33 cellular contexts compared by ENCODE assay signal in the genomic region with DNA sequence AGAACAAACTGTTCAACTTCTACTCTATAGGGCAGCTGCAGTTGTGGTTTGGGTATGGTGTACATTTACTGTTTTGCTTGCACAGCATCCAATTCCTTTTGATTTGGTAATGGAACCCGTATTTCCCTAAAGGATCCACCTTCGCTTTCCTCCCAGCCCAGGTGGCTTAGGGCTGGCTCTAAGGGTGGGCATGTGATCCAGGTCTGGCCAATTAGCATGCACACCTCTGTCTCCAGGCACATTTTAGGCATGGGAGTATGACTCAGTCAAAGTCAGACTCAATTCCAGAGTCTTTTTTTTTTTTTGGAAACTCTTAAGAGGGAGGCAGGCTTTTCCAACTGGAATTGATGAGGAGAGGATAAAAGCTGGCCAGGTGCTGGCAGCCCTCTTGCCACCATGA. TPM values are rescaled to one million over a fixed set of nuclear protein-coding genes. Genes with fewer than 3 reads are reported as not detected.
A peak's percentile ranks its signal among the peaks of the same experiment; 100 is the strongest.
DNase-seq lines count a peak whose midpoint lies in the region; ATAC-seq and TF ChIP-seq lines count a peak whose summit lies in the region.
"Had no signal": no experiment of that assay in that cellular context is flagged by ENCODE, and none has a peak within 500 bp of the region (broad histone marks: within the 10 kb centered on the region; RNA-seq: fewer than 3 reads in every experiment).

No MANE protein-coding gene starts in this region.

- H3K4me3 ChIP-seq in mammary epithelial cell (replicated peaks in 1 of 3; ENCODE audit: insufficient read depth in 1 of 3, low read depth in 2 of 3, low read length in 3 of 3) (no peak overlapping the region), mucosa of descending colon (no peak overlapping the region), Caco-2 (ENCODE audit: low read depth, low read length) (no peak overlapping the region)
- H3K4me3 ChIP-seq: cardiac muscle cell, hepatocyte, lung, ovary, skin epidermis had no signal

- in situ Hi-C loops in mammary epithelial cell (cut with MboI; ENCODE audit: low sequenced_read_pairs in 2 of 2), result no loop called here

- DNase-seq in ELR (ENCODE audit: low read depth), result peak; percentile 16
- peak; percentile 24 for DNase-seq in mammary epithelial cell
- DNase-seq in mucosa of descending colon, result no peak
- no peak for DNase-seq in activated gamma-delta T cell treated with Interleukin-2 at 50 U/mL for 16 hours
- no peak for DNase-seq in activated T-helper 2 cell treated with anti-CD3 and anti-CD28 coated beads, Interferon-gamma antibody, Interleukin-2, Interleukin-4, amounts not matched to agents 10 μg/mL and 5 μg/mL and 100 μg/mL, durations not matched to agents 14 hours and 24 hours and 36 hours (ENCODE audit: low spot score)
- DNase-seq in Caco-2, result no peak
- DNase-seq in T-cell, result no peak
- DNase-seq: activated CD4-positive, alpha-beta T cell treated with anti-CD3 and anti-CD28 coated beads, Interleukin-2, amount 10 ng/mL, durations not matched to agents 7 days and 5 days; activated effector memory CD4-positive, alpha-beta T cell treated with anti-CD3 and anti-CD28 coated beads, Interleukin-2, amount 50 U/mL, for 16 hours; activated naive CD8-positive, alpha-beta T cell treated with anti-CD3 and anti-CD28 coated beads for 36 hours; activated T-cell treated with anti-CD3 and anti-CD28 coated beads, Interleukin-2, amount 50 U/mL, for 1 hour; anterior cingulate cortex; C1 segment of cervical spinal cord; cortex of kidney; effector memory CD4-positive, alpha-beta T cell; erythroblast; GDM1; KBM-7; NCI-H1436; NCI-H2081; NCI-H446 treated with DMSO at 0.1 percent for 48 hours; NCI-H82; nephron progenitor cell; ovary; retina; RPMI8226 had no signal

- BruUV-seq in mammary epithelial cell (replicated peaks; lab: Mats Ljungman, UMichigan), result no TSS peak
- BruUV-seq in Caco-2 (replicated peaks; lab: Mats Ljungman, UMichigan), result no TSS peak

- H3K79me2 ChIP-seq in mammary epithelial cell (ENCODE audit: insufficient read depth, low read length), result no peaks in the 10 kb centered on the region
- H3K79me2 ChIP-seq: hepatocyte had no signal

- no peaks in the 10 kb centered on the region for H3K4me1 Mint-ChIP-seq in activated T-helper 2 cell treated with anti-CD3 and anti-CD28 coated beads, Interferon-gamma antibody, Interleukin-2, Interleukin-4, amounts not matched to agents 10 μg/mL and 5 μg/mL and 100 μg/mL, durations not matched to agents 14 hours and 24 hours and 36 hours (ENCODE audit: low read depth)
- H3K4me1 Mint-ChIP-seq in Caco-2 (ENCODE audit: low read depth, unreplicated experiment) (peaks cover 4% of the 10 kb centered on the region), T-cell (peaks cover 0 to 6% (median 0%) of the 10 kb centered on the region in 3 donors)
- H3K4me1 Mint-ChIP-seq: activated CD4-positive, alpha-beta T cell treated with anti-CD3 and anti-CD28 coated beads, Interleukin-2, amount 10 ng/mL, durations not matched to agents 7 days and 5 days; activated naive CD8-positive, alpha-beta T cell treated with anti-CD3 and anti-CD28 coated beads for 36 hours; stimulated activated memory B cell treated with anti-CD40 and anti-IgM and Interleukin-4, amounts not matched to agents 10 μg/mL and 1 μg/mL and 100 μg/mL, for 72 hours had no signal

- no peaks in the 10 kb centered on the region for H3K9me3 Mint-ChIP-seq in activated T-helper 2 cell treated with anti-CD3 and anti-CD28 coated beads, Interferon-gamma antibody, Interleukin-2, Interleukin-4, amounts not matched to agents 10 μg/mL and 5 μg/mL and 100 μg/mL, durations not matched to agents 14 hours and 24 hours and 36 hours
- H3K9me3 Mint-ChIP-seq in Caco-2 (ENCODE audit: unreplicated experiment), result no peaks in the 10 kb centered on the region
- H3K9me3 Mint-ChIP-seq in T-cell, result no peaks in the 10 kb centered on the region
- H3K9me3 Mint-ChIP-seq: activated CD4-positive, alpha-beta T cell treated with anti-CD3 and anti-CD28 coated beads, Interleukin-2, amount 10 ng/mL, durations not matched to agents 7 days and 5 days; activated naive CD8-positive, alpha-beta T cell treated with anti-CD3 and anti-CD28 coated beads for 36 hours had no signal

- no peak overlapping the region for H3K9ac ChIP-seq in mammary epithelial cell (ENCODE audit: insufficient read depth, low read length)

- no peak for TF ChIP-seq EP300 in Ishikawa (IDR thresholded peaks at IDR 0.05; ENCODE audit: borderline replicate concordance)

- H3K27me3 ChIP-seq in mammary epithelial cell (ENCODE audit: insufficient read depth, low read length) (no peaks in the 10 kb centered on the region), Caco-2 (replicated peaks; ENCODE audit: control insufficient read depth, insufficient read depth, low read length) (no peaks in the 10 kb centered on the region)
- H3K27me3 ChIP-seq: cardiac muscle cell, hepatocyte, ovary had no signal

- 88% methylated on average over 2 of the region's 2 CpGs for WGBS in mammary epithelial cell (ENCODE audit: low coverage, missing lambda C conversion rate)

- no peak overlapping the region for H2AFZ ChIP-seq in mammary epithelial cell (ENCODE audit: low read depth, low read length)
- H2AFZ ChIP-seq: hepatocyte had no signal

- peak; percentile 84 for ATAC-seq in mucosa of descending colon
- no peak for ATAC-seq in T-cell (replicated peaks in 1 of 4)
- ATAC-seq: stimulated activated memory B cell treated with anti-CD40 and anti-IgM and Interleukin-4, amounts not matched to agents 10 μg/mL and 1 μg/mL and 100 μg/mL, for 72 hours; WTC11 had no signal

- H3K27ac ChIP-seq in mammary epithelial cell (ENCODE audit: insufficient read depth, low read depth, low read length), result no peak overlapping the region
- H3K27ac ChIP-seq: cardiac muscle cell, hepatocyte, ovary, skin epidermis had no signal

- dilution Hi-C loops in mammary epithelial cell (cut with HindIII; ENCODE audit: low sequenced_read_pairs), result no loop called here

- H3K9me3 ChIP-seq in mammary epithelial cell (replicated peaks; ENCODE audit: insufficient read depth, low read length), result no peaks in the 10 kb centered on the region
- no peaks in the 10 kb centered on the region for H3K9me3 ChIP-seq in mucosa of descending colon
- H3K9me3 ChIP-seq in Caco-2, result no peaks in the 10 kb centered on the region
- H3K9me3 ChIP-seq: ovary had no signal

- intact Hi-C loops in mammary epithelial cell (cut with micrococcal nuclease) (no loop called here), mucosa of descending colon (cut with DNase I, micrococcal nuclease) (no loop called here), Caco-2 (cut with micrococcal nuclease; ENCODE audit: unreplicated experiment) (no loop called here)
- intact Hi-C loops in activated T-helper 2 cell treated with anti-CD3 and anti-CD28 coated beads, Interferon-gamma antibody, Interleukin-2, Interleukin-4, amounts not matched to agents 10 μg/mL and 5 μg/mL and 100 μg/mL, durations not matched to agents 14 hours and 24 hours and 36 hours (cut with micrococcal nuclease), result no loop called here

- H3K4me3 Mint-ChIP-seq in activated T-helper 2 cell treated with anti-CD3 and anti-CD28 coated beads, Interferon-gamma antibody, Interleukin-2, Interleukin-4, amounts not matched to agents 10 μg/mL and 5 μg/mL and 100 μg/mL, durations not matched to agents 14 hours and 24 hours and 36 hours (ENCODE audit: low read depth), result no peak overlapping the region
- no peak overlapping the region for H3K4me3 Mint-ChIP-seq in Caco-2 (ENCODE audit: unreplicated experiment)
- no peak overlapping the region for H3K4me3 Mint-ChIP-seq in T-cell
- H3K4me3 Mint-ChIP-seq: activated CD4-positive, alpha-beta T cell treated with anti-CD3 and anti-CD28 coated beads, Interleukin-2, amount 10 ng/mL, durations not matched to agents 7 days and 5 days; activated naive CD8-positive, alpha-beta T cell treated with anti-CD3 and anti-CD28 coated beads for 36 hours; nephron progenitor cell; stimulated activated memory B cell treated with anti-CD40 and anti-IgM and Interleukin-4, amounts not matched to agents 10 μg/mL and 1 μg/mL and 100 μg/mL, for 72 hours; WTC11 had no signal

- TF ChIP-seq RAD21 in Ishikawa (IDR thresholded peaks at IDR 0.05; ENCODE audit: low read depth), result no peak

- H4K20me1 ChIP-seq in mammary epithelial cell (ENCODE audit: insufficient read depth, low read length), result no peaks in the 10 kb centered on the region

- H3K36me3 ChIP-seq in mammary epithelial cell (ENCODE audit: insufficient read depth, low read length) (no peaks in the 10 kb centered on the region), mucosa of descending colon (ENCODE audit: low read depth) (no peaks in the 10 kb centered on the region), Caco-2 (ENCODE audit: control insufficient read depth, insufficient read depth, low read length) (no peaks in the 10 kb centered on the region)
- H3K36me3 ChIP-seq: cardiac muscle cell, ovary had no signal

- peaks cover 28% of the 10 kb centered on the region for H3K27me3 Mint-ChIP-seq in activated T-helper 2 cell treated with anti-CD3 and anti-CD28 coated beads, Interferon-gamma antibody, Interleukin-2, Interleukin-4, amounts not matched to agents 10 μg/mL and 5 μg/mL and 100 μg/mL, durations not matched to agents 14 hours and 24 hours and 36 hours (ENCODE audit: low read depth)
- H3K27me3 Mint-ChIP-seq in Caco-2 (ENCODE audit: insufficient read depth, unreplicated experiment) (no peaks in the 10 kb centered on the region), T-cell (peaks cover 39 to 41% of the 10 kb centered on the region in 2 donors)

- CTCF ChIA-PET in mammary epithelial cell (lab: Charles Lee; ENCODE audit: low non-redundant PET) (no interaction called here), Caco-2 (lab: Charles Lee) (no interaction called here), T-cell (lab: Charles Lee) (interaction anchor here in 1 of 2 donors (0.6 kb wide), 1 partner anchor 46 kb away, joined by 4 read pairs; no protein-coding TSS in a partner anchor)

- H3K4me2 ChIP-seq in mammary epithelial cell (ENCODE audit: insufficient read depth, low read depth, low read length), result no peak overlapping the region
- H3K4me2 ChIP-seq: hepatocyte had no signal

- no peaks in the 10 kb centered on the region for H3K36me3 Mint-ChIP-seq in activated T-helper 2 cell treated with anti-CD3 and anti-CD28 coated beads, Interferon-gamma antibody, Interleukin-2, Interleukin-4, amounts not matched to agents 10 μg/mL and 5 μg/mL and 100 μg/mL, durations not matched to agents 14 hours and 24 hours and 36 hours (ENCODE audit: low read depth)
- H3K36me3 Mint-ChIP-seq in Caco-2 (ENCODE audit: insufficient read depth, unreplicated experiment) (peaks cover 5% of the 10 kb centered on the region), T-cell (no peaks in the 10 kb centered on the region)
- H3K36me3 Mint-ChIP-seq: activated naive CD8-positive, alpha-beta T cell treated with anti-CD3 and anti-CD28 coated beads for 36 hours; stimulated activated memory B cell treated with anti-CD40 and anti-IgM and Interleukin-4, amounts not matched to agents 10 μg/mL and 1 μg/mL and 100 μg/mL, for 72 hours; WTC11 had no signal

- no peaks in the 10 kb centered on the region for H3K4me1 ChIP-seq in mammary epithelial cell (ENCODE audit: insufficient read depth, low read length)
- peaks cover 7% of the 10 kb centered on the region for H3K4me1 ChIP-seq in mucosa of descending colon (ENCODE audit: low read depth)
- H3K4me1 ChIP-seq in Caco-2, result peaks cover 18% of the 10 kb centered on the region

- POLR2A ChIA-PET in Caco-2 (lab: Charles Lee) (no interaction called here), T-cell (lab: Charles Lee) (no interaction called here)

- TF ChIP-seq CTCF in mammary epithelial cell (conservative IDR thresholded peaks at IDR 0.05 in 1 of 2, IDR thresholded peaks at IDR 0.05 in 1 of 2; ENCODE audit: extremely low read depth in 1 of 2, insufficient read depth in 1 of 2, low read depth in 1 of 2, low read length in 2 of 2) (no peak), mucosa of descending colon (IDR thresholded peaks at IDR 0.05) (no peak), Caco-2 (IDR thresholded peaks at IDR 0.05; ENCODE audit: insufficient read depth in 1 of 2, low read depth in 1 of 2, low read length in 1 of 2, severe bottlenecking in 1 of 2, unreplicated experiment in 1 of 2) (no peak)

- H3K27ac Mint-ChIP-seq in activated T-helper 2 cell treated with anti-CD3 and anti-CD28 coated beads, Interferon-gamma antibody, Interleukin-2, Interleukin-4, amounts not matched to agents 10 μg/mL and 5 μg/mL and 100 μg/mL, durations not matched to agents 14 hours and 24 hours and 36 hours, result no peak overlapping the region
- H3K27ac Mint-ChIP-seq in Caco-2 (ENCODE audit: unreplicated experiment), result no peak overlapping the region
- no peak overlapping the region for H3K27ac Mint-ChIP-seq in T-cell
- H3K27ac Mint-ChIP-seq: activated CD4-positive, alpha-beta T cell treated with anti-CD3 and anti-CD28 coated beads, Interleukin-2, amount 10 ng/mL, durations not matched to agents 7 days and 5 days; activated naive CD8-positive, alpha-beta T cell treated with anti-CD3 and anti-CD28 coated beads for 36 hours; nephron progenitor cell; stimulated activated memory B cell treated with anti-CD40 and anti-IgM and Interleukin-4, amounts not matched to agents 10 μg/mL and 1 μg/mL and 100 μg/mL, for 72 hours; WTC11 had no signal

RNA-seq across cellular contexts. Expression of a gene that starts 13.1 kb away (rescaled TPM):
- total RNA-seq in mammary epithelial cell (10 to 100 TPM; 15.5 to 25.2 TPM), mucosa of descending colon (10 to 100 TPM; 33.7 to 60.7 (median 50.4) TPM), Caco-2 (2022) (26.3 and 27.9 TPM in 2 replicates), T-cell (1 to 10 TPM; 4.6 to 8.6 (median 7.2) TPM)
- 11.7 TPM for polyA plus RNA-seq in mammary epithelial cell
- 13.9 TPM for polyA minus RNA-seq in mammary epithelial cell
- total RNA-seq in activated T-helper 2 cell treated with anti-CD3 and anti-CD28 coated beads, Interferon-gamma antibody, Interleukin-2, Interleukin-4, amounts not matched to agents 10 μg/mL and 5 μg/mL and 100 μg/mL, durations not matched to agents 14 hours and 24 hours and 36 hours, result 2.9 and 3.6 TPM in 2 replicates

Comparison
In these comparisons a context has a peak if more than half of its experiments do, and no peak if none do; other contexts are left out.
1. DNase-seq: peak in ELR (single experiment) and mammary epithelial cell (single experiment); none in mucosa of descending colon (0 of 3), activated gamma-delta T cell treated with Interleukin-2 at 50 U/mL for 16 hours (single experiment), activated T-helper 2 cell treated with anti-CD3 and anti-CD28 coated beads, Interferon-gamma antibody, Interleukin-2, Interleukin-4, amounts not matched to agents 10 μg/mL and 5 μg/mL and 100 μg/mL, durations not matched to agents 14 hours and 24 hours and 36 hours (single experiment), Caco-2 (0 of 2) and T-cell (0 of 34).